In the genomic region with DNA sequence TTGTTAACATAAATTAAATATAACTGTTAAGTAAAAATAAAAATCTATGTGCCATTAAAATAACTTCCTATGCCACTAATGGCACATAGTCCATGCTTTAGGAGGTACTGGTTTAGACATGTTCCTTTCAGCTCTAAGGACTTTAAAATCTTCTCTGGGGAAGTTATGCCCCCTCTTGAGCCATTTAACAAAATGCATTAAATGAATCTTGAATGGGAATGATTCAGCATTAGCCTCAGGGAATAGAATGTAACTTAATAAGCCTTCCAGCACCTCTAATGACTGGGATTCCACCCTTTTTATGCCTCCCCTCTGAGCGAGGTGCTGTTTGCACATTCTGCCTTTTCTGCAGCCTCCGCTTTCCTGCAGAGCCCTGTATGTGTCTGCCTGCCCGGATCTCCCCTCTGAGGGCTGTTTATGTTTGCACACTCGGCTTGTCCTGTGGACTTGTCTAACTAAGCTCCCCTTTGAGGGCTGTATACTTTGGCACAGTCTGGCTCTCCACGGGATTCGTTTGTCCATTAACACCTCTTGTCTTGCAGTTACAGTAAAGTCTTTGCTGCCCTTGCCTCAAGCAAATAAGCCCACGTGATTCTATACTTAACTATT, we compare ENCODE assay signal across 14 cellular contexts.
A peak's percentile ranks its signal among the peaks of the same experiment; 100 is the strongest.
DNase-seq lines count a peak whose midpoint lies in the region; ATAC-seq and TF ChIP-seq lines count a peak whose summit lies in the region.
"Had no signal": no experiment of that assay in that cellular context is flagged by ENCODE, and none has a peak within 500 bp of the region (broad histone marks: within the 10 kb centered on the region; RNA-seq: fewer than 3 reads in every experiment).

No MANE protein-coding gene starts in this region.

- H4K8ac ChIP-seq in mesenchymal stem cell (ENCODE audit: low read length) = peak overlapping the region; percentile 29

- no peak overlapping the region for H3K4ac ChIP-seq in mesenchymal stem cell (ENCODE audit: low read depth in 1 of 2, low read length in 2 of 2)

- peak overlapping the region in 1 of 2 experiments; percentile 13 for H3K18ac ChIP-seq in mesenchymal stem cell (ENCODE audit: low read depth in 1 of 2, low read length in 2 of 2)

- ATAC-seq in PC-3 (no peak), HG03095 (IDR thresholded peaks at IDR 0.05; ENCODE audit: unreplicated experiment) (no peak)
- ATAC-seq: Panc1 had no signal

- no peak overlapping the region for H4K91ac ChIP-seq in mesenchymal stem cell (ENCODE audit: low read length)

- H3K9ac ChIP-seq in SK-N-MC (ENCODE audit: insufficient read length) (no peak overlapping the region), mesenchymal stem cell (ENCODE audit: low read length) (no peak overlapping the region), PC-3 (ENCODE audit: low read length) (no peak overlapping the region)
- H3K9ac ChIP-seq: parathyroid adenoma had no signal

- no peak for TF ChIP-seq CTCF in PC-3 (conservative IDR thresholded peaks at IDR 0.05; ENCODE audit: low read depth, low read length)

- no peaks in the 10 kb centered on the region for H4K20me1 ChIP-seq in PC-3 (ENCODE audit: low read length)

- 13% methylated on average over 5 of the region's 7 CpGs for WGBS in mesenchymal stem cell

- no peaks in the 10 kb centered on the region for H3F3A ChIP-seq in PC-3 (ENCODE audit: low read length, unreplicated experiment)

- H3K79me1 ChIP-seq in mesenchymal stem cell (replicated peaks; ENCODE audit: low read length, poor library complexity, severe bottlenecking) = no peaks in the 10 kb centered on the region

- H3K23ac ChIP-seq in mesenchymal stem cell (ENCODE audit: low read length in 2 of 2) = no peak overlapping the region

- POLR2A ChIA-PET in PC-3 (lab: Charles Lee; ENCODE audit: unreplicated experiment) = no interaction called here

- no peaks in the 10 kb centered on the region for H3K79me2 ChIP-seq in PC-3 (ENCODE audit: low read length)
- H3K79me2 ChIP-seq: parathyroid adenoma had no signal

- H3K27me3 ChIP-seq in HAP-1 (ENCODE audit: low read depth) (no peaks in the 10 kb centered on the region), mesenchymal stem cell (ENCODE audit: control insufficient read depth in 1 of 2, insufficient read depth in 1 of 2, low read length in 2 of 2) (no peaks in the 10 kb centered on the region), PC-3 (ENCODE audit: low read length) (peaks cover 60% of the 10 kb centered on the region)

- intact Hi-C loops in PC-3 (cut with micrococcal nuclease) = no loop called here

- no peak overlapping the region for H2AFZ ChIP-seq in mesenchymal stem cell (ENCODE audit: low read depth, low read length)
- no peak overlapping the region for H2AFZ ChIP-seq in PC-3 (ENCODE audit: low read length)
- H2AFZ ChIP-seq: parathyroid adenoma had no signal

- H3K9me3 ChIP-seq in HAP-1 = no peaks in the 10 kb centered on the region
- H3K9me3 ChIP-seq in SK-N-MC (ENCODE audit: low read depth, low read length) = no peaks in the 10 kb centered on the region
- no peaks in the 10 kb centered on the region for H3K9me3 ChIP-seq in mesenchymal stem cell (ENCODE audit: control insufficient read depth, low read length)
- H3K9me3 ChIP-seq in PC-3 (ENCODE audit: low read length) = no peaks in the 10 kb centered on the region

- CTCF ChIA-PET in PC-3 (lab: Charles Lee) = no interaction called here

- H3K14ac ChIP-seq in mesenchymal stem cell (ENCODE audit: low read length in 2 of 2) = no peak overlapping the region

- H3K27ac ChIP-seq in SK-N-MC = no peak overlapping the region; the same call in 1 of the 2 replicates
- no peak overlapping the region for H3K27ac ChIP-seq in mesenchymal stem cell (ENCODE audit: low read length, poor library complexity, severe bottlenecking)
- H3K27ac ChIP-seq in PC-3 (ENCODE audit: low read length) = no peak overlapping the region
- H3K27ac ChIP-seq: parathyroid adenoma had no signal

- H3K9me2 ChIP-seq in PC-3 (replicated peaks; ENCODE audit: low read length) = no peaks in the 10 kb centered on the region

- in situ Hi-C loops in HAP-1 (cut with MboI; ENCODE audit: low sequenced_read_pairs) = no loop called here

- H3K4me1 ChIP-seq in HAP-1 = no peaks in the 10 kb centered on the region
- no peaks in the 10 kb centered on the region for H3K4me1 ChIP-seq in mesenchymal stem cell (ENCODE audit: control insufficient read depth, insufficient read depth, low read depth, low read length)
- H3K4me1 ChIP-seq in PC-3 (ENCODE audit: insufficient read depth, low read length) = no peaks in the 10 kb centered on the region
- H3K4me1 ChIP-seq: parathyroid adenoma had no signal

- no peak overlapping the region for H2AK5ac ChIP-seq in mesenchymal stem cell (ENCODE audit: low read length, severe bottlenecking)

- peak; percentile 30 to 55 for DNase-seq in HAP-1 (ENCODE audit: low spot score in 2 of 2)
- peak; percentile 28 for DNase-seq in NCI-H2029 (lab: John Stamatoyannopoulos, UW)
- DNase-seq in SK-N-MC (ENCODE audit: low read depth, low spot score) = peak; percentile 2
- peak; percentile 34 for DNase-seq in mesenchymal stem cell
- no peak for DNase-seq in PC-3
- no peak for DNase-seq in stimulated activated CD4-positive, alpha-beta T cell treated with anti-CD3 and anti-CD28 coated beads, Interleukin-4, amount 100 ng/mL, for 1 hour
- DNase-seq in AG20443 (ENCODE audit: low spot score) = no peak
- DNase-seq: AML-193; effector memory CD4-positive, alpha-beta T cell; NCI-H446 treated with DMSO at 0.1 percent for 48 hours; stimulated activated CD4-positive, alpha-beta T cell treated with anti-CD3 and anti-CD28 coated beads, Interleukin-12 subunit alpha, Interleukin-12 subunit beta, amount 100 ng/mL, for 4 hours had no signal

- H3K4me3 ChIP-seq in HAP-1 (no peak overlapping the region), SK-N-MC (0 out of 2 replicates have a peak overlapping the region, but pooled peaks have one; percentile 40), mesenchymal stem cell (ENCODE audit: insufficient read depth in 1 of 2, low read depth in 1 of 2, low read length in 2 of 2) (no peak overlapping the region), PC-3 (ENCODE audit: low read length) (no peak overlapping the region)

- H2BK12ac ChIP-seq in mesenchymal stem cell (ENCODE audit: low read length in 2 of 2) = no peak overlapping the region

- H3K36me3 ChIP-seq in HAP-1 (replicated peaks) (no peaks in the 10 kb centered on the region), SK-N-MC (ENCODE audit: insufficient read depth, low read length) (no peaks in the 10 kb centered on the region), mesenchymal stem cell (ENCODE audit: control insufficient read depth in 1 of 2, insufficient read depth in 2 of 2, low read depth in 1 of 2, low read length in 2 of 2) (no peaks in the 10 kb centered on the region), PC-3 (ENCODE audit: low read depth, low read length) (no peaks in the 10 kb centered on the region)

- BruUV-seq in PC-3 (replicated peaks; lab: Mats Ljungman, UMichigan) = no TSS peak

- H3K4me2 ChIP-seq in mesenchymal stem cell (ENCODE audit: low read length, poor library complexity, severe bottlenecking) (no peak overlapping the region), PC-3 (ENCODE audit: low read length) (no peak overlapping the region)

- no peak overlapping the region for H2BK15ac ChIP-seq in mesenchymal stem cell (ENCODE audit: low read depth, poor library complexity, severe bottlenecking)

- H2BK120ac ChIP-seq in mesenchymal stem cell (ENCODE audit: low read depth, low read length) = no peak overlapping the region

- H2BK5ac ChIP-seq in mesenchymal stem cell (ENCODE audit: low read depth, low read length, poor library complexity, severe bottlenecking) = no peak overlapping the region

Comparison
In these comparisons a context has a peak if more than half of its experiments do, and no peak if none do; other contexts are left out.
1. DNase-seq: peak in HAP-1 (2 of 2), NCI-H2029 (single experiment), SK-N-MC (single experiment) and mesenchymal stem cell (single experiment); none in PC-3 (single experiment), stimulated activated CD4-positive, alpha-beta T cell treated with anti-CD3 and anti-CD28 coated beads, Interleukin-4, amount 100 ng/mL, for 1 hour (single experiment) and AG20443 (single experiment).